ENCODE assay signal across 1 cellular context in the genomic region with DNA sequence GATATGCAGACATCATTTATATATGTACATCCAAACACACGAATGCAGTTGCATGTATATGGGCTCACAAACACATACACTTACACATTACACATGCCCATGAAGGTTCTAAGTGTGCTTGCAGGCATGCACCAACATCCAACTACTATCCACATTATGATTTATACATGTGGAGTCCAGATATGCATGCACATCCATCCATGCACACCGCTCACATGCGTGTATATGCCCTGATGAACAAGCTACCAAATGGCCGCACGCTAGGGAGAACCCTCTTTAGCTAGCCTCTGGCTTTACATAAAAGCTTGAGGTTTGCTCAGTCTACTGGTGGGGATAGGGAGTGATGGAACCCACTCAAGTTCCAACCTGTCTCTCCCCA.
TF ChIP-seq lines count a peak whose summit lies in the region.

No MANE protein-coding gene starts in this region.

TF ChIP-seq in K562, 482 proteins besides CTCF, POLR2A, EP300 and RAD21:
- TF ChIP-seq FIP1L1 (IDR thresholded peaks at IDR 0.05; ENCODE audit: low read depth, low read length, poor library complexity, severe bottlenecking), result no peak
- TF ChIP-seq MAFK (IDR thresholded peaks at IDR 0.05; ENCODE audit: low read length), result no peak
- TF ChIP-seq ZNF79 (CRISPR knock-in tag; IDR thresholded peaks at IDR 0.05; ENCODE audit: low read depth), result no peak
- no peak for TF ChIP-seq ZNF75A (CRISPR knock-in tag; IDR thresholded peaks at IDR 0.05)
- TF ChIP-seq POLR2B (IDR thresholded peaks at IDR 0.05; ENCODE audit: low read depth, partially characterized antibody), result peak; percentile 50
- TF ChIP-seq E2F5 (CRISPR knock-in tag; IDR thresholded peaks at IDR 0.05), result no peak
- TF ChIP-seq ZFP91 (CRISPR knock-in tag; IDR thresholded peaks at IDR 0.05), result 0 out of 2 replicates have a peak, but pooled peaks have one; percentile 36
TF ChIP-seq in K562: peak in this region for 2.
